ENCODE assay signal across 8 cellular contexts in genomic region chr22:42437488-42438292, GRCh38. TPM values are rescaled to one million over a fixed set of nuclear protein-coding genes. Genes with fewer than 3 reads are reported as not detected.
DNase-seq lines count a peak whose midpoint lies in the region; ATAC-seq, FAIRE-seq and TF ChIP-seq lines count a peak whose summit lies in the region.

No MANE protein-coding gene starts in this region.

- peak; percentile 72 for ATAC-seq in HG03159 (IDR thresholded peaks at IDR 0.05; ENCODE audit: unreplicated experiment)

- peak overlapping the region; percentile 46 for H2AFZ ChIP-seq in endothelial cell of umbilical vein (ENCODE audit: low read depth, low read length)

- H3K9ac ChIP-seq in endothelial cell of umbilical vein (replicated peaks; ENCODE audit: extremely low read depth, insufficient read depth, low read length), result no peak overlapping the region

- H3K27me3 ChIP-seq in endothelial cell of umbilical vein (ENCODE audit: control insufficient read depth in 2 of 2, insufficient read depth in 2 of 2, low read length in 2 of 2), result peaks cover 9 to 12% of the 10 kb centered on the region in 2 experiments

- peaks cover 9% of the 10 kb centered on the region for H3K4me1 ChIP-seq in endothelial cell of umbilical vein (ENCODE audit: control insufficient read depth, extremely low read depth, insufficient read depth, low read length)

- no peak overlapping the region for H3K27ac ChIP-seq in endothelial cell of umbilical vein (ENCODE audit: insufficient read depth, low read depth, low read length)

- TF ChIP-seq POLR2A in endothelial cell of umbilical vein (IDR thresholded peaks at IDR 0.05; ENCODE audit: low read depth, low read length), result no peak

- H4K20me1 ChIP-seq in endothelial cell of umbilical vein (replicated peaks; ENCODE audit: control insufficient read depth, extremely low read depth, insufficient read depth, low read length), result no peaks in the 10 kb centered on the region

- CTCF ChIA-PET in endothelial cell of umbilical vein (lab: Charles Lee), result interaction anchor here (0.7 to 4.7 kb wide), 17 partner anchors 9 to 470 kb away, joined by 3 to 34 read pairs (median 4); partner anchors contain the start of genes NDUFA6 and SEPTIN3

- intact Hi-C loops in endothelial cell of umbilical vein (cut with micrococcal nuclease), result loop anchor here (1.0 to 10.0 kb wide), 5 partner anchors 69 to 471 kb away; partner anchors contain the start of gene TCF20

- BruUV-seq in endothelial cell of umbilical vein (replicated peaks; lab: Mats Ljungman, UMichigan), result no TSS peak

- DNase-seq in NCI-H2227 (lab: John Stamatoyannopoulos, UW; ENCODE audit: unreplicated experiment), result peak; percentile 65
- DNase-seq in NCI-H2227 treated with DMSO at 0.1 percent for 48 hours (lab: John Stamatoyannopoulos, UW), result no peak
- peak; percentile 60 for DNase-seq in NOMO-1 treated with DMSO at 0.1 percent for 48 hours (lab: John Stamatoyannopoulos, UW; ENCODE audit: unreplicated experiment)
- peak; percentile 59 for DNase-seq in activated CD8-positive, alpha-beta memory T cell treated with anti-CD3 and anti-CD28 coated beads, Interleukin-2, amount 50 U/mL, for 1 hour (ENCODE audit: extremely low read depth)
- DNase-seq in endothelial cell of umbilical vein (ENCODE audit: low read depth, low spot score), result peak; percentile 28
- DNase-seq in mucosa of gallbladder (ENCODE audit: low spot score), result peak; percentile 70
- peak; percentile 72 for DNase-seq in stimulated activated CD8-positive, alpha-beta memory T cell treated with anti-CD3 and anti-CD28 coated beads, Interleukin-4, amount 100 ng/mL, for 24 hours (ENCODE audit: low read depth)

- no peaks in the 10 kb centered on the region for H3K36me3 ChIP-seq in endothelial cell of umbilical vein (ENCODE audit: control insufficient read depth in 2 of 2, extremely low read depth in 1 of 2, insufficient read depth in 2 of 2, low read length in 2 of 2)

- FAIRE-seq in endothelial cell of umbilical vein (lab: Jason Lieb, UNC), result peak; percentile 24

- TF ChIP-seq CTCF in endothelial cell of umbilical vein (IDR thresholded peaks at IDR 0.05; ENCODE audit: extremely low read depth in 1 of 2, insufficient read depth in 1 of 2, low read depth in 1 of 2, low read length in 2 of 2), result peak; percentile 87 to 93

- H3K4me3 ChIP-seq in endothelial cell of umbilical vein (replicated peaks in 1 of 3; ENCODE audit: insufficient read depth in 1 of 3, low read depth in 1 of 3, low read length in 3 of 3), result no peak overlapping the region

- H3K79me2 ChIP-seq in endothelial cell of umbilical vein (ENCODE audit: control insufficient read depth, insufficient read depth, low read length), result no peaks in the 10 kb centered on the region

- dilution Hi-C loops in endothelial cell of umbilical vein (cut with MboI; ENCODE audit: extremely low pct_ligation_motif_present, low sequenced_read_pairs), result no loop called here

- no peaks in the 10 kb centered on the region for H3K9me1 ChIP-seq in endothelial cell of umbilical vein (replicated peaks; ENCODE audit: control insufficient read depth, extremely low read depth, insufficient read depth, low read length)

- POLR2A ChIA-PET in endothelial cell of umbilical vein (lab: Charles Lee), result no interaction called here

- H3K4me2 ChIP-seq in endothelial cell of umbilical vein (ENCODE audit: insufficient read depth, low read length), result peak overlapping the region; percentile 5

- no peaks in the 10 kb centered on the region for H3K9me3 ChIP-seq in endothelial cell of umbilical vein (replicated peaks; ENCODE audit: control insufficient read depth, insufficient read depth, low read length)

TF ChIP-seq in endothelial cell of umbilical vein, 7 proteins besides CTCF, POLR2A, EP300 and RAD21:
- TF ChIP-seq FOS (IDR thresholded peaks at IDR 0.05; ENCODE audit: borderline replicate concordance, insufficient read depth, low read length), result no peak
- TF ChIP-seq GATA2 (IDR thresholded peaks at IDR 0.05; ENCODE audit: insufficient read depth, insufficient read length, low read depth, low read length), result no peak
- TF ChIP-seq POLR2AphosphoS5 (IDR thresholded peaks at IDR 0.05; ENCODE audit: insufficient read depth, low read depth, low read length), result no peak
- TF ChIP-seq MYC (IDR thresholded peaks at IDR 0.05; ENCODE audit: low read depth, low read length), result no peak
- no peak for TF ChIP-seq MAX (IDR thresholded peaks at IDR 0.05; ENCODE audit: insufficient read depth, insufficient read length)
- no peak for TF ChIP-seq EZH2 (IDR thresholded peaks at IDR 0.05; ENCODE audit: borderline replicate concordance, low read depth, low read length, severe bottlenecking)
- TF ChIP-seq JUN (IDR thresholded peaks at IDR 0.05; ENCODE audit: borderline replicate concordance, insufficient read depth, insufficient read length, low read depth), result no peak

RNA-seq across cellular contexts. Expression of gene NFAM1, which starts 5.5 kb away (rescaled TPM):
- total RNA-seq in endothelial cell of umbilical vein (not detected in 2 replicates), mucosa of gallbladder (3.9 TPM)
- not detected in 2 replicates for polyA plus RNA-seq in endothelial cell of umbilical vein
- not detected in 2 replicates for polyA plus RNA-seq in endothelial cell of umbilical vein (2011; cell fraction: cytosol; rRNA removed)
- polyA plus RNA-seq in endothelial cell of umbilical vein (2011; cell fraction: nucleus; rRNA removed), result not detected in 2 replicates
- not detected in 2 replicates for polyA plus RNA-seq in endothelial cell of umbilical vein (2012)
- not detected in 2 replicates for polyA minus RNA-seq in endothelial cell of umbilical vein
- not detected for polyA minus RNA-seq in endothelial cell of umbilical vein (2011; cell fraction: cytosol; rRNA and poly(A)+ RNA removed)
- polyA minus RNA-seq in endothelial cell of umbilical vein (2011; cell fraction: nucleus; rRNA and poly(A)+ RNA removed), result not detected in 2 replicates
